8 cellular contexts compared by ENCODE assay signal in genomic region chr17:74981979-74982662, GRCh38. TPM values are rescaled to one million over a fixed set of nuclear protein-coding genes. Genes with fewer than 3 reads are reported as not detected.
DNase-seq lines count a peak whose midpoint lies in the region; ATAC-seq and TF ChIP-seq lines count a peak whose summit lies in the region.

No MANE protein-coding gene starts in this region.

- H3K36me3 Mint-ChIP-seq in progenitor cell of endocrine pancreas (ENCODE audit: insufficient read depth): no peaks in the 10 kb centered on the region

- H3K4me1 Mint-ChIP-seq in progenitor cell of endocrine pancreas (ENCODE audit: low read depth): peaks cover 7% of the 10 kb centered on the region

- H3K27ac ChIP-seq in adrenal gland: peak overlapping the region; percentile 33 to 86 (median 68)
- peak overlapping the region; percentile 81 for H3K27ac ChIP-seq in upper lobe of right lung

- TF ChIP-seq CTCF in adrenal gland (IDR thresholded peaks at IDR 0.05) (peak in 3 of 6 experiments; percentile 8 to 37 (median 34)), progenitor cell of endocrine pancreas (IDR thresholded peaks at IDR 0.05; ENCODE audit: unreplicated experiment) (no peak), upper lobe of right lung (IDR thresholded peaks at IDR 0.05) (peak; percentile 7)

- intact Hi-C loops in adrenal gland (cut with DNase I) (no loop called here), left ventricle myocardium superior (cut with micrococcal nuclease) (no loop called here), upper lobe of right lung (cut with DNase I) (no loop called here)

- no peaks in the 10 kb centered on the region for H3K9me3 Mint-ChIP-seq in progenitor cell of endocrine pancreas (ENCODE audit: low read depth)

- peak; percentile 89 for DNase-seq in NAMALWA (ENCODE audit: low spot score)
- peak; percentile 79 for DNase-seq in SW480 (ENCODE audit: low spot score)
- peak; percentile 73 to 86 (median 78) for DNase-seq in adrenal gland
- DNase-seq in left ventricle myocardium superior: peak; percentile 88
- peak; percentile 69 for DNase-seq in progenitor cell of endocrine pancreas (ENCODE audit: low spot score, unreplicated experiment)
- DNase-seq in upper lobe of right lung: peak; percentile 90

- TF ChIP-seq POLR2A in GM18526 (IDR thresholded peaks at IDR 0.05; ENCODE audit: extremely low read depth, insufficient read length) (peak; percentile 40), adrenal gland (IDR thresholded peaks at IDR 0.05) (peak; percentile 61 to 83)

- ATAC-seq in left ventricle myocardium superior: peak; percentile 96
- ATAC-seq in upper lobe of right lung: peak; percentile 96
- no peak for ATAC-seq in GM19455 (IDR thresholded peaks at IDR 0.05; ENCODE audit: unreplicated experiment)

- peak overlapping the region; percentile 83 for H3K4me3 Mint-ChIP-seq in progenitor cell of endocrine pancreas (ENCODE audit: low read depth)

- no peaks in the 10 kb centered on the region for H3K36me3 ChIP-seq in adrenal gland (replicated peaks in 1 of 2)
- H3K36me3 ChIP-seq in upper lobe of right lung: no peaks in the 10 kb centered on the region

- H3K27me3 Mint-ChIP-seq in progenitor cell of endocrine pancreas: peaks cover 11% of the 10 kb centered on the region

- H3K4me3 ChIP-seq in adrenal gland (peak overlapping the region in 3 of 4 donors; percentile 45 to 61 (median 56)), upper lobe of right lung (peak overlapping the region; percentile 57)

- H3K4me1 ChIP-seq in adrenal gland (replicated peaks in 1 of 2) (peaks cover 12 to 14% of the 10 kb centered on the region in 2 donors), upper lobe of right lung (peaks cover 20% of the 10 kb centered on the region)

- H3K27ac Mint-ChIP-seq in progenitor cell of endocrine pancreas: peak overlapping the region; percentile 95

- 0% methylated on average over 16 to 61 of the region's 61 CpGs for WGBS in adrenal gland, 4 donors

- no peaks in the 10 kb centered on the region for H3K27me3 ChIP-seq in adrenal gland
- H3K27me3 ChIP-seq in upper lobe of right lung: no peaks in the 10 kb centered on the region

- H3K9me3 ChIP-seq in adrenal gland (replicated peaks in 1 of 3) (no peaks in the 10 kb centered on the region), upper lobe of right lung (no peaks in the 10 kb centered on the region)

RNA-seq across cellular contexts. Expression of gene CDR2L, which starts 5.3 kb away (rescaled TPM):
- 10 to 100 TPM in 6 of 8 donors, 1 to 10 TPM in 2; 7.7 to 17.9 (median 12.3) TPM for total RNA-seq in adrenal gland
- 1 to 10 TPM; 3.7 to 5.6 (median 4.1) TPM for polyA plus RNA-seq in adrenal gland
- 18.3 TPM for total RNA-seq in left ventricle myocardium superior
- 17.2 and 17.8 TPM in 2 replicates for total RNA-seq in progenitor cell of endocrine pancreas
- total RNA-seq in upper lobe of right lung: 21.8 TPM

RNA-seq across cellular contexts. Expression of gene HID1, which starts 9.6 kb away (rescaled TPM):
- total RNA-seq in adrenal gland (10 to 100 TPM in 3 of 8 donors, 1 to 10 TPM in 5; 2.8 to 15.1 (median 8.3) TPM), left ventricle myocardium superior (11.2 TPM), progenitor cell of endocrine pancreas (94.2 and 101 TPM in 2 replicates), upper lobe of right lung (33.5 TPM)
- 10 to 100 TPM in 2 of 3 donors, 1 to 10 TPM in 1; 5.4 to 42.6 (median 19.2) TPM for polyA plus RNA-seq in adrenal gland

RNA-seq across cellular contexts. Expression of gene MRPL58, which starts 30.3 kb away (rescaled TPM):
- total RNA-seq in adrenal gland (100 to 1,000 TPM in 1 of 8 donors, 10 to 100 TPM in 7; 38.7 to 120 (median 52.3) TPM), left ventricle myocardium superior (51.5 TPM), progenitor cell of endocrine pancreas (26.5 and 26.8 TPM in 2 replicates), upper lobe of right lung (21.6 TPM)
- 10 to 100 TPM; 46.7 to 88.8 (median 57.6) TPM for polyA plus RNA-seq in adrenal gland

RNA-seq across cellular contexts. Expression of gene OTOP3, which starts 46.4 kb away (rescaled TPM):
- not detected for total RNA-seq in adrenal gland
- not detected for polyA plus RNA-seq in adrenal gland
- total RNA-seq in left ventricle myocardium superior: not detected
- total RNA-seq in progenitor cell of endocrine pancreas: 0.57 and 0.67 TPM in 2 replicates
- not detected for total RNA-seq in upper lobe of right lung

RNA-seq across cellular contexts. Expression of gene OTOP2, which starts 58.0 kb away (rescaled TPM):
- not detected for total RNA-seq in adrenal gland
- polyA plus RNA-seq in adrenal gland: under 1 TPM in 1 of 3 donors, not detected in 2; 0.03 TPM
- not detected for total RNA-seq in left ventricle myocardium superior
- total RNA-seq in progenitor cell of endocrine pancreas: not detected in 2 replicates
- total RNA-seq in upper lobe of right lung: not detected
